ENCODE assay signal across 22 cellular contexts in genomic region chr5:168557389-168557788, GRCh38. TPM values are rescaled to one million over a fixed set of nuclear protein-coding genes. Genes with fewer than 3 reads are reported as not detected.
"Had no signal": no experiment of that assay in that cellular context is flagged by ENCODE, and none has a peak within 500 bp of the region (broad histone marks: within the 10 kb centered on the region; RNA-seq: fewer than 3 reads in every experiment).

No MANE protein-coding gene starts in this region.

- H3K27me3 ChIP-seq: pancreas, spleen, suprapubic skin, tibial artery, upper lobe of right lung had no signal

- H3K4me3 ChIP-seq: lower lobe of right lung, pancreas, psoas muscle, spleen, suprapubic skin, thoracic aorta, tibial artery, upper lobe of right lung had no signal

- H3K27ac ChIP-seq: lower lobe of right lung, pancreas, psoas muscle, spleen, suprapubic skin, thoracic aorta, tibial artery, upper lobe of right lung had no signal

- DNase-seq: hypothalamus; immature natural killer cell; kidney; lower lobe of right lung; mammary epithelial cell; mesenchymal stem cell; naive thymus-derived CD8-positive, alpha-beta T cell; nucleus accumbens; pancreas; psoas muscle; small intestine; spleen; stimulated activated CD4-positive, alpha-beta T cell treated with anti-CD3 and anti-CD28 coated beads, Interleukin-4, amount 100 ng/mL, for 24 hours; stimulated activated naive CD4-positive, alpha-beta T cell; tibial artery; trophoblast cell; upper lobe of right lung had no signal

- ATAC-seq: lower lobe of right lung; naive thymus-derived CD8-positive, alpha-beta T cell; pancreas; sciatic nerve; stimulated activated effector memory CD8-positive, alpha-beta T cell treated with anti-CD3 and anti-CD28 coated beads, Interleukin-12 subunit alpha, Interleukin-12 subunit beta, amount 100 ng/mL, for 72 hours; upper lobe of right lung had no signal

- H3K4me1 ChIP-seq: lower lobe of right lung, spleen, suprapubic skin, upper lobe of right lung had no signal

- H3K9me3 ChIP-seq: lower lobe of right lung, pancreas, psoas muscle, spleen, suprapubic skin, thoracic aorta, tibial artery, upper lobe of right lung had no signal

RNA-seq across cellular contexts. Expression of gene FBLL1, which starts 28.3 kb away (rescaled TPM):
- total RNA-seq: lower lobe of right lung; naive thymus-derived CD8-positive, alpha-beta T cell; subcutaneous adipose tissue; thoracic aorta; upper lobe of right lung had no signal
- polyA plus RNA-seq: immature natural killer cell; naive thymus-derived CD8-positive, alpha-beta T cell had no signal
